8 cellular contexts compared by ENCODE assay signal in the genomic region with DNA sequence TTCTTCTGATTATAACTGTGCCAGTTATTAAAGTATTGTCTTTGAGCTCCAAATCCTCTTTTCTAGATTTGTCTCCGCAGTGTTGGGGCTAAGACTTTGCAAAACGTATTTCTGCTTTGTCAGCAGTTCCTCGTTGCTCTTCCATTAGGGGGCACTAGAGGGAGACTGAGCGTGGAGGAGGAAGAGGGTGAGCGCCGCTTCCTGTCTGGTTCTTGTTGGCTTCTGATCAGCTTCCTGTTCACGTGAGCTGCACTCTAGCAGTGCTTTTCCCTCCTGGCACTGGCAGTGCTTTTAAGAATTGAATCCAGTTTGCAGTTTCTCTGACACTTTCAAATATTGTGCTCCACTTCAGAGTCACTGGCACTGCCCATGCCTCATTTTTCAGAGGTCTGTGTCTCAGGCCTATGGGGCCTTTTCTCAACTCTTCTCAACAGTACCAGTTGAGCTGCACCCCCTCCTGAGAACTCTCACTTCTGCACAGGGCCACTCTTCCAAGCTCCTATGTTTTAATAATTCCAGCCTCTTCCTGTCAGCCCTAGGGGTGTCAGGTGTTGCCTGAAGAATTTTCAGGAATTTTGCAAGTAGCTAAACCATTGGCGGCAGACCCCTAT. TPM values are rescaled to one million over a fixed set of nuclear protein-coding genes. Genes with fewer than 3 reads are reported as not detected.
DNase-seq lines count a peak whose midpoint lies in the region; ATAC-seq and TF ChIP-seq lines count a peak whose summit lies in the region.

No MANE protein-coding gene starts in this region.

- no peak overlapping the region for H3K18ac ChIP-seq in trophoblast cell (ENCODE audit: low read length)

- H3K27ac ChIP-seq in RWPE1, result no peak overlapping the region
- H3K27ac ChIP-seq in trophoblast cell (ENCODE audit: low read depth, low read length), result no peak overlapping the region

- POLR2A ChIA-PET in RWPE1 (lab: Yijun Ruan, JAX; ENCODE audit: low non-redundant PET), result no interaction called here

- TF ChIP-seq CTCF in RWPE1 (conservative IDR thresholded peaks at IDR 0.05; ENCODE audit: low read depth), result 0 out of 2 replicates have a peak, but pooled peaks have one; percentile 10
- TF ChIP-seq CTCF in chondrocyte (IDR thresholded peaks at IDR 0.05), result peak; percentile 39

- H3K27me3 Mint-ChIP-seq in chondrocyte (ENCODE audit: low read depth), result peaks cover 7% of the 10 kb centered on the region

- H3K27ac Mint-ChIP-seq in chondrocyte (ENCODE audit: unreplicated experiment), result no peak overlapping the region

- no peak overlapping the region for H3K14ac ChIP-seq in trophoblast cell (ENCODE audit: low read length)

- no peaks in the 10 kb centered on the region for H3K4me1 ChIP-seq in trophoblast cell (ENCODE audit: control insufficient read depth in 1 of 2, insufficient read depth in 2 of 2, low read length in 2 of 2)

- H3K4me3 ChIP-seq in trophoblast cell (ENCODE audit: low read depth, low read length), result no peak overlapping the region

- H2BK12ac ChIP-seq in trophoblast cell (ENCODE audit: low read length), result no peak overlapping the region

- CTCF ChIA-PET in RWPE1 (lab: Yijun Ruan, JAX), result interaction anchor here (0.6 kb wide), 1 partner anchor 1283 kb away, joined by 3 read pairs; no protein-coding TSS in a partner anchor

- WGBS in trophoblast cell (ENCODE audit: extremely low coverage, insufficient coverage, insufficient read length), result no CpG with 5 or more reads among the region's 8 CpGs

- no peaks in the 10 kb centered on the region for H3K4me1 Mint-ChIP-seq in chondrocyte (ENCODE audit: low read depth)

- no peak overlapping the region for H2AK5ac ChIP-seq in trophoblast cell (ENCODE audit: low read length)

- H3K9me3 Mint-ChIP-seq in chondrocyte (ENCODE audit: low read depth), result peaks cover 2% of the 10 kb centered on the region

- no peaks in the 10 kb centered on the region for H3K36me3 Mint-ChIP-seq in chondrocyte (ENCODE audit: low read depth)

- no peak overlapping the region for H3K9ac ChIP-seq in trophoblast cell (ENCODE audit: low read length)

- no peaks in the 10 kb centered on the region for H3K27me3 ChIP-seq in trophoblast cell (ENCODE audit: insufficient read depth, low read length)

- no peak overlapping the region for H3K4me2 ChIP-seq in trophoblast cell (ENCODE audit: low read length)

- H3K4me3 Mint-ChIP-seq in chondrocyte (ENCODE audit: unreplicated experiment), result no peak overlapping the region

- H3K9me3 ChIP-seq in trophoblast cell (ENCODE audit: insufficient read depth, low read depth, low read length), result no peaks in the 10 kb centered on the region

- peaks cover 2% of the 10 kb centered on the region for H3K79me1 ChIP-seq in trophoblast cell (ENCODE audit: low read length)

- H4K8ac ChIP-seq in trophoblast cell (ENCODE audit: low read depth, low read length), result peak overlapping the region; percentile 57

- H3K23ac ChIP-seq in trophoblast cell (ENCODE audit: low read length), result no peak overlapping the region

- H2BK120ac ChIP-seq in trophoblast cell (ENCODE audit: insufficient read depth, low read length, poor library complexity), result no peak overlapping the region

- H2BK5ac ChIP-seq in trophoblast cell (ENCODE audit: low read depth, low read length, poor library complexity), result no peak overlapping the region

- DNase-seq in DMS 273 (lab: John Stamatoyannopoulos, UW; ENCODE audit: unreplicated experiment) (peak; percentile 58), DMS 273 treated with DMSO at 0.1 percent for 48 hours (lab: John Stamatoyannopoulos, UW) (no peak), RWPE1 (ENCODE audit: low spot score) (no peak), chondrocyte (ENCODE audit: low spot score) (no peak), trophoblast cell (peak; percentile 12 to 61), NCI-H128 (lab: John Stamatoyannopoulos, UW; ENCODE audit: unreplicated experiment) (no peak), NCI-H446 treated with DMSO at 0.1 percent for 48 hours (lab: John Stamatoyannopoulos, UW) (no peak)

- no peaks in the 10 kb centered on the region for H3K79me2 ChIP-seq in trophoblast cell (ENCODE audit: control insufficient read depth, insufficient read depth, low read length, poor library complexity)

- no peak overlapping the region for H3K4ac ChIP-seq in trophoblast cell (ENCODE audit: low read depth, low read length)

- H3K36me3 ChIP-seq in trophoblast cell (ENCODE audit: control insufficient read depth in 1 of 2, insufficient read depth in 2 of 2, low read length in 2 of 2), result no peaks in the 10 kb centered on the region

- no peak overlapping the region for H2AFZ ChIP-seq in trophoblast cell (ENCODE audit: insufficient read depth, low read length, poor library complexity)

- peak overlapping the region; percentile 36 for H4K12ac ChIP-seq in trophoblast cell (ENCODE audit: low read depth, low read length)

- ATAC-seq in HG02981 (IDR thresholded peaks at IDR 0.05; ENCODE audit: unreplicated experiment), result peak; percentile 58

- H4K91ac ChIP-seq in trophoblast cell (ENCODE audit: low read depth, low read length), result no peak overlapping the region

RNA-seq across cellular contexts. Expression of a gene that starts 54.4 kb away (rescaled TPM):
- total RNA-seq in chondrocyte, result 8.9 to 9.1 TPM (median 9.0 TPM) in 3 replicates
- 10.2 and 10.7 TPM in 2 replicates for polyA plus RNA-seq in trophoblast cell (2013)

Comparison
In these comparisons a context has a peak if more than half of its experiments do, and no peak if none do; other contexts are left out.
1. DNase-seq: peak in DMS 273 (single experiment) and trophoblast cell (2 of 2); none in DMS 273 treated with DMSO at 0.1 percent for 48 hours (single experiment), RWPE1 (single experiment), chondrocyte (single experiment), NCI-H128 (single experiment) and NCI-H446 treated with DMSO at 0.1 percent for 48 hours (single experiment).